23 cellular contexts compared by ENCODE assay signal in genomic region chr18:23213200-23213599, GRCh38.
DNase-seq lines count a peak whose midpoint lies in the region; ATAC-seq, FAIRE-seq and TF ChIP-seq lines count a peak whose summit lies in the region.
"Had no signal": no experiment of that assay in that cellular context is flagged by ENCODE, and none has a peak within 500 bp of the region (broad histone marks: within the 10 kb centered on the region; RNA-seq: fewer than 3 reads in every experiment).

No MANE protein-coding gene starts in this region.

- H3K4me1 ChIP-seq in right cardiac atrium (ENCODE audit: control insufficient read depth, insufficient read depth, low read length) = peaks cover 2% of the 10 kb centered on the region
- peaks cover 0 to 2% of the 10 kb centered on the region in 2 donors for H3K4me1 ChIP-seq in kidney (ENCODE audit: control insufficient read depth in 1 of 2, insufficient read depth in 1 of 2, low read depth in 1 of 2, low read length in 2 of 2)
- no peaks in the 10 kb centered on the region for H3K4me1 ChIP-seq in A673 (ENCODE audit: insufficient read depth, low read length, poor library complexity, severe bottlenecking)
- H3K4me1 ChIP-seq: right atrium auricular region had no signal

- TF ChIP-seq CTCF in fibroblast of the aortic adventitia (IDR thresholded peaks at IDR 0.05; ENCODE audit: insufficient read depth, low read length) = no peak
- no peak for TF ChIP-seq CTCF in kidney (IDR thresholded peaks at IDR 0.05; ENCODE audit: borderline replicate concordance, extremely low read depth, insufficient read depth)
- no peak for TF ChIP-seq CTCF in A673 (conservative IDR thresholded peaks at IDR 0.05; ENCODE audit: low read depth, low read length)

- H3K27me3 ChIP-seq in right cardiac atrium (ENCODE audit: control insufficient read depth, insufficient read depth) (no peaks in the 10 kb centered on the region), A673 (replicated peaks; ENCODE audit: insufficient read depth, low read depth, low read length, poor library complexity) (no peaks in the 10 kb centered on the region)
- H3K27me3 ChIP-seq: heart left ventricle, right atrium auricular region, vagina had no signal

- BruUV-seq in A673 (replicated peaks; lab: Mats Ljungman, UMichigan) = no TSS peak

- H3K9ac ChIP-seq in kidney (ENCODE audit: low read length in 2 of 2) = no peak overlapping the region

- H3K9me3 ChIP-seq in right cardiac atrium (ENCODE audit: control insufficient read depth, low read length) (no peaks in the 10 kb centered on the region), kidney (ENCODE audit: control insufficient read depth in 1 of 2, low read length in 2 of 2) (no peaks in the 10 kb centered on the region), A673 (ENCODE audit: low read depth, low read length, poor library complexity, severe bottlenecking) (no peaks in the 10 kb centered on the region)
- H3K9me3 ChIP-seq: vagina had no signal

- CTCF ChIA-PET in A673 (lab: Charles Lee) = no interaction called here

- FAIRE-seq in kidney (lab: Jason Lieb, UNC) = no peak

- H3K27ac ChIP-seq in right cardiac atrium (ENCODE audit: low read length) (no peak overlapping the region), kidney (ENCODE audit: low read depth in 2 of 2, low read length in 2 of 2) (no peak overlapping the region), A673 (ENCODE audit: low read depth, low read length, poor library complexity, severe bottlenecking) (no peak overlapping the region)
- H3K27ac ChIP-seq: C4-2B, heart left ventricle, right atrium auricular region, vagina had no signal

- DNase-seq in Right ventricle myocardium superior = no peak
- DNase-seq in right cardiac atrium = no peak
- peak; percentile 29 for DNase-seq in amniotic epithelial cell (ENCODE audit: low read depth)
- DNase-seq in fibroblast of the aortic adventitia (ENCODE audit: low read depth) = peak; percentile 31
- DNase-seq in SHP77 (lab: John Stamatoyannopoulos, UW) = no peak
- no peak for DNase-seq in NAMALWA (ENCODE audit: low spot score)
- DNase-seq in kidney = no peak
- no peak for DNase-seq in A673 (ENCODE audit: low spot score)
- DNase-seq: activated CD4-positive, alpha-beta memory T cell treated with anti-CD3 and anti-CD28 coated beads for 36 hours; activated CD4-positive, CD25-positive, alpha-beta regulatory T cell; activated naive CD4-positive, alpha-beta T cell; activated T-cell treated with anti-CD3 and anti-CD28 coated beads for 4 hours; effector memory CD4-positive, alpha-beta T cell; heart left ventricle; naive B cell; NCI-H187; NCI-H446 treated with DMSO at 0.1 percent for 48 hours; stimulated activated CD4-positive, alpha-beta T cell treated with anti-CD3 and anti-CD28 coated beads, Interleukin-15, amount 100 ng/mL, for 24 hours; T1000 had no signal

- no peak overlapping the region for H3K4me3 ChIP-seq in right cardiac atrium (ENCODE audit: low read length)
- H3K4me3 ChIP-seq in fibroblast of the aortic adventitia (ENCODE audit: low read depth, low read length) = no peak overlapping the region
- H3K4me3 ChIP-seq in kidney (ENCODE audit: low read length in 2 of 2) = no peak overlapping the region
- H3K4me3 ChIP-seq in A673 (ENCODE audit: low read depth, low read length, poor library complexity, severe bottlenecking) = no peak overlapping the region
- H3K4me3 ChIP-seq: GM23338, heart left ventricle, right atrium auricular region, vagina had no signal

- POLR2A ChIA-PET in A673 (lab: Charles Lee; ENCODE audit: low non-redundant PET) = no interaction called here

- peak; percentile 50 for ATAC-seq in Right ventricle myocardium superior (ENCODE audit: poor library complexity)
- no peak for ATAC-seq in right cardiac atrium
- ATAC-seq: GM23338, heart left ventricle had no signal

- intact Hi-C loops in Right ventricle myocardium superior (cut with DNase I) = no loop called here
- intact Hi-C loops in right cardiac atrium (cut with DNase I) = loop anchor here in 1 of 4 donors (10.0 kb wide), 1 partner anchor 68 kb away; no protein-coding TSS in a partner anchor
- intact Hi-C loops in kidney (cut with DNase I) = no loop called here
- intact Hi-C loops in A673 (cut with micrococcal nuclease; ENCODE audit: unreplicated experiment) = no loop called here

- H3K36me3 ChIP-seq in kidney (ENCODE audit: control insufficient read depth in 1 of 2, insufficient read depth in 2 of 2, low read length in 2 of 2) (peaks cover 12 to 13% of the 10 kb centered on the region in 2 donors), A673 (ENCODE audit: insufficient read depth, low read length, poor library complexity, severe bottlenecking) (no peaks in the 10 kb centered on the region)
- H3K36me3 ChIP-seq: vagina had no signal

Comparison
In these comparisons a context has a peak if more than half of its experiments do, and no peak if none do; other contexts are left out.
1. DNase-seq: peak in amniotic epithelial cell (single experiment) and fibroblast of the aortic adventitia (single experiment); none in Right ventricle myocardium superior (single experiment), right cardiac atrium (0 of 3), SHP77 (0 of 2), NAMALWA (single experiment), kidney (single experiment) and A673 (single experiment).